Comparison of ENCODE assay signal across 18 cellular contexts in the genomic region with DNA sequence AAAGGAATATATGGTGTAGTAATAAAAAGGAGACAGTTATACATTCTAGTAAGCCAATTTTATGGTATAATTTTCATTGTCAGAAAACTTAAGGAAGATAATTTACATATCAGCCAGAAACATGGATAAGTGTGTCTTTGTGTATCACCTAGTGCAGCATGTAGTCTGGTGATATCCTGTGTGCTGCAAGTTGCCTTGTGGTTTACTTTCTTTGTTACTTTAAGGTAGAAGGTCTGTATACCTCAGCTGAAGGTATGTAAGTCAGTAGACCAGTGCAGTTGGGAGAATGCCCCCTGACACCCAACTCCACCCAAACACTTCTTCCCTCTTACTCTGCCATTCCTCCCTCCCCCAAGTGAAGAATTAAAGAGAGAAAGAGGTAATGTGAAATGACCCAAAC. TPM values are rescaled to one million over a fixed set of nuclear protein-coding genes. Genes with fewer than 3 reads are reported as not detected.
DNase-seq lines count a peak whose midpoint lies in the region; ATAC-seq, FAIRE-seq and TF ChIP-seq lines count a peak whose summit lies in the region.
"Had no signal": no experiment of that assay in that cellular context is flagged by ENCODE, and none has a peak within 500 bp of the region (broad histone marks: within the 10 kb centered on the region; RNA-seq: fewer than 3 reads in every experiment).

No MANE protein-coding gene starts in this region.

- peaks cover 75% of the 10 kb centered on the region for H3K36me3 Mint-ChIP-seq in activated T-cell treated with anti-CD3 and anti-CD28 coated beads, Interleukin-2, amount 50 U/mL, for 24 hours (ENCODE audit: low read depth)
- H3K36me3 Mint-ChIP-seq in naive thymus-derived CD4-positive, alpha-beta T cell = peaks cover 0 to 19% (median 3%) of the 10 kb centered on the region in 5 donors

- POLR2A ChIA-PET in naive thymus-derived CD4-positive, alpha-beta T cell (lab: Charles Lee) = no interaction called here

- CTCF ChIA-PET in naive thymus-derived CD4-positive, alpha-beta T cell (lab: Charles Lee) = interaction anchor here (2.4 kb wide), 1 partner anchor 11 kb away, joined by 9 read pairs; the partner anchor contains the start of gene GORASP2

- peaks cover 92% of the 10 kb centered on the region for H4K20me1 ChIP-seq in Loucy (ENCODE audit: insufficient read depth, low read length, poor library complexity, severe bottlenecking)

- H3K4me3 Mint-ChIP-seq in activated T-cell treated with anti-CD3 and anti-CD28 coated beads, Interleukin-2, amount 50 U/mL, for 24 hours = no peak overlapping the region
- H3K4me3 Mint-ChIP-seq in naive thymus-derived CD4-positive, alpha-beta T cell = peak overlapping the region in 3 of 10 donors; percentile 9 to 60 (median 17)

- H3K4me2 ChIP-seq in Loucy (ENCODE audit: low read depth, low read length, poor library complexity, severe bottlenecking) = peak overlapping the region; percentile 45

- H3K4me1 ChIP-seq in Loucy (ENCODE audit: insufficient read depth, low read length, poor library complexity, severe bottlenecking) = peaks cover 27% of the 10 kb centered on the region
- peaks cover 6 to 27% of the 10 kb centered on the region in 2 donors for H3K4me1 ChIP-seq in naive thymus-derived CD4-positive, alpha-beta T cell (ENCODE audit: control insufficient read depth in 2 of 2, insufficient read depth in 2 of 2, low read length in 2 of 2)
- H3K4me1 ChIP-seq: Peyer's patch, SJSA1 had no signal

- H3K4me1 Mint-ChIP-seq in activated T-cell treated with anti-CD3 and anti-CD28 coated beads, Interleukin-2, amount 50 U/mL, for 24 hours (ENCODE audit: low read depth) = peaks cover 81% of the 10 kb centered on the region
- peaks cover 41 to 86% (median 83%) of the 10 kb centered on the region in 7 donors for H3K4me1 Mint-ChIP-seq in naive thymus-derived CD4-positive, alpha-beta T cell

- H3F3A ChIP-seq in Loucy (ENCODE audit: low read depth) = no peaks in the 10 kb centered on the region

- H3K27ac ChIP-seq in naive thymus-derived CD4-positive, alpha-beta T cell (ENCODE audit: low read depth, low read length) = no peak overlapping the region
- H3K27ac ChIP-seq: Peyer's patch, SJSA1 had no signal

- H3K36me3 ChIP-seq in Loucy (ENCODE audit: insufficient read depth, low read length) = 0 out of 2 replicates have a peak, but pooled peaks cover 5% of the 10 kb centered on the region
- peaks cover 0 to 12% (median 4%) of the 10 kb centered on the region in 3 experiments for H3K36me3 ChIP-seq in naive thymus-derived CD4-positive, alpha-beta T cell (ENCODE audit: control insufficient read depth in 2 of 3, insufficient read depth in 3 of 3, low read length in 3 of 3)

- no peak for DNase-seq in activated T-cell treated with anti-CD3 and anti-CD28 coated beads, Interleukin-2, amount 50 U/mL, for 24 hours
- DNase-seq in activated T-cell treated with anti-CD3 and anti-CD28 coated beads for 4 hours (no peak), D721Med (ENCODE audit: insufficient read length, low spot score) (no peak), NCI-H1417 (lab: John Stamatoyannopoulos, UW) (no peak)
- no peak for DNase-seq in naive thymus-derived CD4-positive, alpha-beta T cell
- DNase-seq: CD8-positive, alpha-beta memory T cell; HCEC 1CT; KBM-7; NCI-H1436; NCI-H1930; NCI-H446; NCI-H526 treated with DMSO at 0.1 percent for 48 hours; Peyer's patch had no signal

- no peaks in the 10 kb centered on the region for H3K9me2 ChIP-seq in Loucy (replicated peaks; ENCODE audit: low read depth, low read length)

- no peak overlapping the region for H3K9ac ChIP-seq in Loucy (ENCODE audit: low read depth, low read length, poor library complexity, severe bottlenecking)

- H2AFZ ChIP-seq in Loucy (ENCODE audit: low read length) = no peak overlapping the region

- peak; percentile 37 for ATAC-seq in naive thymus-derived CD4-positive, alpha-beta T cell
- ATAC-seq in GM18868 (IDR thresholded peaks at IDR 0.05; ENCODE audit: unreplicated experiment) (no peak), GM18873 (IDR thresholded peaks at IDR 0.05; ENCODE audit: low FRiP score, unreplicated experiment) (no peak)

- no peaks in the 10 kb centered on the region for H3K27me3 Mint-ChIP-seq in activated T-cell treated with anti-CD3 and anti-CD28 coated beads, Interleukin-2, amount 50 U/mL, for 24 hours
- H3K27me3 Mint-ChIP-seq in naive thymus-derived CD4-positive, alpha-beta T cell = no peaks in the 10 kb centered on the region
- H3K27me3 Mint-ChIP-seq: CD8-positive, alpha-beta memory T cell had no signal

- H3K9me3 ChIP-seq in Loucy (ENCODE audit: insufficient read depth, low read depth, low read length) = no peaks in the 10 kb centered on the region
- no peaks in the 10 kb centered on the region for H3K9me3 ChIP-seq in naive thymus-derived CD4-positive, alpha-beta T cell (ENCODE audit: control insufficient read depth in 2 of 3, low read length in 3 of 3)
- H3K9me3 ChIP-seq: Peyer's patch, SJSA1 had no signal

- no peak overlapping the region for H3K4me3 ChIP-seq in Loucy (ENCODE audit: low read length, poor library complexity, severe bottlenecking)
- no peak overlapping the region for H3K4me3 ChIP-seq in naive thymus-derived CD4-positive, alpha-beta T cell (ENCODE audit: low read length)
- H3K4me3 ChIP-seq: Peyer's patch, SJSA1 had no signal

- TF ChIP-seq CTCF in D721Med (IDR thresholded peaks at IDR 0.05; ENCODE audit: insufficient read depth, missing control alignments) = no peak
- TF ChIP-seq CTCF in Loucy (conservative IDR thresholded peaks at IDR 0.05; ENCODE audit: low read length) = no peak

- peak overlapping the region; percentile 48 for H3K27ac Mint-ChIP-seq in activated T-cell treated with anti-CD3 and anti-CD28 coated beads, Interleukin-2, amount 50 U/mL, for 24 hours
- H3K27ac Mint-ChIP-seq in naive thymus-derived CD4-positive, alpha-beta T cell = peak overlapping the region in 3 of 9 donors; percentile 21 to 63 (median 48)

- H3K79me2 ChIP-seq in Loucy (ENCODE audit: insufficient read depth, low read length) = peaks cover 99% of the 10 kb centered on the region

- no peaks in the 10 kb centered on the region for H3K27me3 ChIP-seq in Loucy (ENCODE audit: insufficient read depth, low read length, poor library complexity, severe bottlenecking)
- H3K27me3 ChIP-seq in naive thymus-derived CD4-positive, alpha-beta T cell (ENCODE audit: control insufficient read depth in 2 of 2, insufficient read depth in 2 of 2, low read length in 2 of 2) = no peaks in the 10 kb centered on the region
- H3K27me3 ChIP-seq: Peyer's patch, SJSA1 had no signal

- FAIRE-seq in D721Med (lab: Jason Lieb, UNC) = peak; percentile 44
- FAIRE-seq: A204.1 had no signal

- intact Hi-C loops in naive thymus-derived CD4-positive, alpha-beta T cell (cut with micrococcal nuclease) = loop anchor here in 1 of 2 donors (1.0 kb wide), 1 partner anchor 11 kb away; the partner anchor contains the start of gene GORASP2

- no peaks in the 10 kb centered on the region for H3K9me3 Mint-ChIP-seq in activated T-cell treated with anti-CD3 and anti-CD28 coated beads, Interleukin-2, amount 50 U/mL, for 24 hours
- H3K9me3 Mint-ChIP-seq in naive thymus-derived CD4-positive, alpha-beta T cell = no peaks in the 10 kb centered on the region
- H3K9me3 Mint-ChIP-seq: CD8-positive, alpha-beta memory T cell had no signal

RNA-seq across cellular contexts. Expression of gene GORASP2, which starts 11.0 kb away (rescaled TPM):
- 10 to 100 TPM; 65.2 to 79.2 (median 73.2) TPM for total RNA-seq in naive thymus-derived CD4-positive, alpha-beta T cell
- 100 to 1,000 TPM in 1 of 2 donors, 10 to 100 TPM in 1; 93.5 to 104 TPM for polyA plus RNA-seq in naive thymus-derived CD4-positive, alpha-beta T cell
